Comparison of ENCODE assay signal across 1 cellular context in the genomic region with DNA sequence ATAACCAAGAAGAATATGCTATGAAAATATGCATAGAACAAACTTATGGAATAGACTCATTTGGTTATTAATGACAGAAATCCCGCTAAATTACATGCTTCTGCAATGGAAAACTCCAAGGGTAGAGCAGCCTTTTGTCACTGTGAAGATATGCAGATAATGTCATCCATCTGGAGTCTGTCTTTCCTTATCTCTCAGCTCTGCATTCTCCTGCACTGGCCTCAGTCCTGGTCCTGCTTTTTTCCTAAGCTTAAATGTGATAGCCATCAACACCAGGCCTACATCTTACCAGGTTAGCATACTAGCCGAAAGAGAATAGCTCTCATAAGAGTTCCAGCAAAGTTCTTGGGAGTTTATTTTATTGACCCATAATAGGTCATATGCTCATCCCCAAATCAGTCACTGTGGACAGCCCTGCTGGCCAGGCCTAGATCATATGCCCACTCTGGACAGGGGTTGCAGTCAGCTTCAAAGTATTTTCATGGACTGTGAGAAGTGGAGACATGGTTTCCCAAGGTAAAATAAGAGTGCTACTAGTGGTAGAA.
TF ChIP-seq lines count a peak whose summit lies in the region.

No MANE protein-coding gene starts in this region.

TF ChIP-seq in SK-N-SH, 30 proteins besides CTCF, POLR2A, EP300 and RAD21 (continued from another document):
- TF ChIP-seq, protein P1, sequence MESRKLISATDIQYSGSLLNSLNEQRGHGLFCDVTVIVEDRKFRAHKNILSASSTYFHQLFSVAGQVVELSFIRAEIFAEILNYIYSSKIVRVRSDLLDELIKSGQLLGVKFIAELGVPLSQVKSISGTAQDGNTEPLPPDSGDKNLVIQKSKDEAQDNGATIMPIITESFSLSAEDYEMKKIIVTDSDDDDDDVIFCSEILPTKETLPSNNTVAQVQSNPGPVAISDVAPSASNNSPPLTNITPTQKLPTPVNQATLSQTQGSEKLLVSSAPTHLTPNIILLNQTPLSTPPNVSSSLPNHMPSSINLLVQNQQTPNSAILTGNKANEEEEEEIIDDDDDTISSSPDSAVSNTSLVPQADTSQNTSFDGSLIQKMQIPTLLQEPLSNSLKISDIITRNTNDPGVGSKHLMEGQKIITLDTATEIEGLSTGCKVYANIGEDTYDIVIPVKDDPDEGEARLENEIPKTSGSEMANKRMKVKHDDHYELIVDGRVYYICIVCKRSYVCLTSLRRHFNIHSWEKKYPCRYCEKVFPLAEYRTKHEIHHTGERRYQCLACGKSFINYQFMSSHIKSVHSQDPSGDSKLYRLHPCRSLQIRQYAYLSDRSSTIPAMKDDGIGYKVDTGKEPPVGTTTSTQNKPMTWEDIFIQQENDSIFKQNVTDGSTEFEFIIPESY (IDR thresholded peaks at IDR 0.05; ENCODE audit: borderline replicate concordance, low read depth) = no peak
- TF ChIP-seq CHD2 (IDR thresholded peaks at IDR 0.05; ENCODE audit: low read length, partially characterized antibody) (peak; percentile 94), TEAD4 (IDR thresholded peaks at IDR 0.05; ENCODE audit: borderline replicate concordance, insufficient read depth) (no peak)
TF ChIP-seq in SK-N-SH: peak in this region for 7.
